In the genomic region with DNA sequence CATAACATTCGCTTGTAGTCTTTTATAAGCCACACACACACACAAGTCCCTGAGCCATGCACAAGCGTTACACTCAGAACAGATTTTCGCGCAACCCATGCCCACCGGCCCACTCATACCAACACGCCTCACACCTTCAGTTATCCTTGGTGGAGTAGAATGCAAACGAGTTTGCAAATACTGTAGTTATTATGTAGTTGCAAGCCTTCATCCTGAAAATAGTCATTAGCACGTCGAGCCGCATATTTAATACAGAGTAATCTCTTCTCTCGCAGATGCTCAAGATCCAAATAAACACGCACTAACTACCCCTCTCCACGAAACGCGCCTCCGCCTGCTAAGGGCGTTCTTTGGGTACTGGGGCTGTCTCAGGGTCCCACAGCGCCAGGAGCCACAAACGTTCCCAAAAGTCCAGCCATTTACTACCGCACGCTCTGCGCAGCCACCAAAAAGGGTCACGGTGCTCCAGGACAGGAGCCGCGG, we compare ENCODE assay signal across 11 cellular contexts. TPM values are rescaled to one million over a fixed set of nuclear protein-coding genes. Genes with fewer than 3 reads are reported as not detected.
DNase-seq lines count a peak whose midpoint lies in the region; ATAC-seq, FAIRE-seq and TF ChIP-seq lines count a peak whose summit lies in the region.
"Had no signal": no experiment of that assay in that cellular context is flagged by ENCODE, and none has a peak within 500 bp of the region (broad histone marks: within the 10 kb centered on the region; RNA-seq: fewer than 3 reads in every experiment).

No MANE protein-coding gene starts in this region.

- H3K36me3 Mint-ChIP-seq in dendritic cell treated with granulocyte-macrophage colony-stimulating factor and Interleukin-4, amounts not matched to agents 40 ng/mL and 50 ng/mL, for 4 days (ENCODE audit: low read depth) = no peaks in the 10 kb centered on the region
- H3K36me3 Mint-ChIP-seq in neural crest cell (ENCODE audit: low read depth) = peaks cover 11% of the 10 kb centered on the region

- H3K9me3 Mint-ChIP-seq in dendritic cell treated with granulocyte-macrophage colony-stimulating factor and Interleukin-4, amounts not matched to agents 40 ng/mL and 50 ng/mL, for 4 days = no peaks in the 10 kb centered on the region
- no peaks in the 10 kb centered on the region for H3K9me3 Mint-ChIP-seq in neural crest cell

- FAIRE-seq in A549 (lab: Jason Lieb, UNC) (no peak), frontal cortex (lab: Jason Lieb, UNC) (no peak)
- FAIRE-seq: K562 had no signal

- CTCF ChIA-PET in A549 (lab: Yijun Ruan, JAX) = interaction anchor here (1.3 to 3.6 kb wide), 4 partner anchors 14 to 99 kb away, joined by 4 to 14 read pairs (median 8); no protein-coding TSS in a partner anchor

- WGBS in A549 (ENCODE audit: missing lambda C conversion rate) = 93% methylated on average over 23 of the region's 25 CpGs

- TF ChIP-seq POLR2A in A549 (IDR thresholded peaks at IDR 0.05; ENCODE audit: low read length) = no peak

- H3K4me1 ChIP-seq in A549 = 0 out of 3 replicates have a peak, but pooled peaks cover 3% of the 10 kb centered on the region

- intact Hi-C loops in dendritic cell treated with granulocyte-macrophage colony-stimulating factor and Interleukin-4, amounts not matched to agents 40 ng/mL and 50 ng/mL, for 4 days (cut with micrococcal nuclease) = loop anchor here (5.0 kb wide), 1 partner anchor 102 kb away; the partner anchor contains the start of gene GOT1

- H3K27ac ChIP-seq in A549 = no peak overlapping the region

- no peaks in the 10 kb centered on the region for H3K9me3 ChIP-seq in A549

- POLR2A ChIA-PET in A549 (lab: Yijun Ruan, JAX) = no interaction called here

- TF ChIP-seq CTCF in A549 (IDR thresholded peaks at IDR 0.05) (no peak), GM10266 (IDR thresholded peaks at IDR 0.05; ENCODE audit: control insufficient read depth, insufficient read depth, low read depth, missing control alignments) (no peak), neural crest cell (conservative IDR thresholded peaks at IDR 0.05) (no peak), GM13977 (IDR thresholded peaks at IDR 0.05; ENCODE audit: extremely low read depth, insufficient read depth, missing control alignments) (no peak)

- DNase-seq in A549 (ENCODE audit: low read depth in 1 of 2, low spot score in 1 of 2) (no peak), GM10266 (ENCODE audit: extremely low spot score) (peak; percentile 16), neural crest cell (ENCODE audit: low read depth, low spot score) (no peak), GM13977 (ENCODE audit: low spot score) (no peak), frontal cortex (ENCODE audit: low spot score in 2 of 2) (no peak)
- DNase-seq: aorta had no signal

- peak overlapping the region; percentile 71 for H3K4me3 Mint-ChIP-seq in dendritic cell treated with granulocyte-macrophage colony-stimulating factor and Interleukin-4, amounts not matched to agents 40 ng/mL and 50 ng/mL, for 4 days
- peak overlapping the region; percentile 41 for H3K4me3 Mint-ChIP-seq in neural crest cell

- TF ChIP-seq EP300 in A549 (IDR thresholded peaks at IDR 0.05) = no peak

- no peak for TF ChIP-seq RAD21 in A549 (conservative IDR thresholded peaks at IDR 0.05 in 1 of 2, IDR thresholded peaks at IDR 0.05 in 1 of 2)

- peaks cover 98% of the 10 kb centered on the region for H3K27me3 Mint-ChIP-seq in dendritic cell treated with granulocyte-macrophage colony-stimulating factor and Interleukin-4, amounts not matched to agents 40 ng/mL and 50 ng/mL, for 4 days
- peaks cover 97% of the 10 kb centered on the region for H3K27me3 Mint-ChIP-seq in neural crest cell (ENCODE audit: low read depth)

- H3K4me1 Mint-ChIP-seq in dendritic cell treated with granulocyte-macrophage colony-stimulating factor and Interleukin-4, amounts not matched to agents 40 ng/mL and 50 ng/mL, for 4 days (ENCODE audit: low read depth) = peaks cover 76% of the 10 kb centered on the region
- peaks cover 43% of the 10 kb centered on the region for H3K4me1 Mint-ChIP-seq in neural crest cell

- H3K4me3 ChIP-seq in A549 = peak overlapping the region; percentile 34; the same call in 1 of the 3 replicates
- H3K4me3 ChIP-seq: K562 had no signal

- ATAC-seq in A549 (no peak), GM18909 (IDR thresholded peaks at IDR 0.05; ENCODE audit: poor library complexity, unreplicated experiment) (no peak), HG02678 (IDR thresholded peaks at IDR 0.05; ENCODE audit: unreplicated experiment) (no peak)
- ATAC-seq: K562 had no signal

- H3K27ac Mint-ChIP-seq in dendritic cell treated with granulocyte-macrophage colony-stimulating factor and Interleukin-4, amounts not matched to agents 40 ng/mL and 50 ng/mL, for 4 days = no peak overlapping the region
- H3K27ac Mint-ChIP-seq in neural crest cell (ENCODE audit: unreplicated experiment) = no peak overlapping the region

- in situ Hi-C loops in GM13977 (cut with MboI; ENCODE audit: low pct_unique_long_range_greater_than_20kb, low sequenced_read_pairs, unreplicated experiment) = loop anchor here (25.0 kb wide), 1 partner anchor 1603 kb away; the partner anchor contains the start of gene TLX1

- peak overlapping the region; percentile 69 for H3K4me2 ChIP-seq in A549

TF ChIP-seq in A549, 52 proteins besides CTCF, POLR2A, EP300 and RAD21:
- TF ChIP-seq REST (IDR thresholded peaks at IDR 0.05) = no peak
- TF ChIP-seq BHLHE40 (IDR thresholded peaks at IDR 0.05; ENCODE audit: low read depth, low read length) = no peak
- TF ChIP-seq SREBF2 (IDR thresholded peaks at IDR 0.05) = no peak

RNA-seq across cellular contexts. Expression of gene NKX2-3, which starts 1.8 kb away (rescaled TPM):
- polyA plus RNA-seq in A549 (2011; rRNA removed) (not detected in 2 replicates), A549 (2017; fragmentation: RNase III; extraction: RNeasy Plus Mini Kit Qiagen cat#74134 plus additional on column Dnase treatment) (0.05 TPM in 1 of 3 replicates, not detected in the others)
- polyA plus RNA-seq in A549 (2012; cell fraction: cytosol; rRNA removed) = 0.03 and 0.06 TPM in 2 replicates
- polyA plus RNA-seq in A549 (2012; cell fraction: nucleus; rRNA removed) = 0.04 TPM in 1 of 2 replicates, not detected in the other
- polyA minus RNA-seq in A549 (2011; rRNA and poly(A)+ RNA removed) = not detected in 2 replicates
- total RNA-seq in neural crest cell (not detected in 2 replicates), frontal cortex (under 0.01 TPM)
- total RNA-seq: K562, RPMI7951 had no signal
- polyA plus RNA-seq: K562 had no signal
